In the genomic region with DNA sequence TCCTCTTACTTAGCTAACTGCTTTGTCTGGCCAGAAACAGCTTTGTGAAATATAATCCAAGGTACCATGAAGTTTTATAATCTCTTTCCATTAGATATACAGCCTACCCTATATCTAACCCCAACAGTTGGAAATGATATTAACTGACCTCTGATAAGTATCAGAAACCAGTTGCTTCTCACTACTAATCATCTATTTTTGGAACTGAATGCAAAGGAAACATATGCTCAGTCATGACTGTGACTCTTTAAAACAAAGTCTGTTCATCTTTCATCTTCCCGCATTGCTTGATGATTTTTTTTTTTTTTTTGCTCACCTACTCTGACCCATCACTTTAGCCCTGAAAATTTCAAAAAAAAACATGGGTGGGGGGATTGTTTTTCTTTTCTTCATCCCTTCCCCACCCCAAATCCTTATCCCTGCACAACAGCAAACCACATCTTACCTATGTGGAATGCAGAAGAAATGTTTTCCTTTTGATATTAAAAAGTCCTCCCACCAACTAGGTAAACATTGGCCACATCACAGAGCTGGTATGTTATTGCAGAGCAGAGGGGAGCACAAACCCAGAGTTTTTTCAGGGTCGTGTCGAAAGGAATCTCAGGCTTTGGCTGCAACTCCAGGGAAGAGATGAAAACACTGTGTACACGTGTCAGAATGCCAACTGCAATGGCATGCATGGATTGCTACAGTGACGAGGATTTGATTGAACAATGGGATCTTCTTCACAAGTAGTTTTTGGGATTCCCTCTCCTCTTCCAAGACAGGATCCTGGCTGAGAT, we compare ENCODE assay signal across 21 cellular contexts.
DNase-seq lines count a peak whose midpoint lies in the region; ATAC-seq, FAIRE-seq and TF ChIP-seq lines count a peak whose summit lies in the region.
"Had no signal": no experiment of that assay in that cellular context is flagged by ENCODE, and none has a peak within 500 bp of the region (broad histone marks: within the 10 kb centered on the region; RNA-seq: fewer than 3 reads in every experiment).

No MANE protein-coding gene starts in this region.

- peak; percentile 30 for DNase-seq in HT-29 (ENCODE audit: low spot score)
- DNase-seq in astrocyte (ENCODE audit: low read depth), result peak; percentile 77
- peak; percentile 71 for DNase-seq in iris pigment epithelial cell (ENCODE audit: low read depth)
- DNase-seq in activated CD4-positive, alpha-beta T cell treated with anti-CD3 and anti-CD28 coated beads, Interleukin-2, amount 50 U/mL, for 1 hour, result no peak
- no peak for DNase-seq in erythroblast (lab: John Stamatoyannopoulos, UW)
- no peak for DNase-seq in SK-N-DZ (ENCODE audit: low spot score)
- DNase-seq: activated CD4-positive, alpha-beta T cell treated with anti-CD3 and anti-CD28 coated beads for 48 hours; CD8-positive, alpha-beta memory T cell; endodermal cell; Karpas-422; NCI-H1417 treated with DMSO at 0.1 percent for 48 hours; nephron progenitor cell; SIG-M5; stimulated activated naive CD8-positive, alpha-beta T cell treated with anti-CD3 and anti-CD28 coated beads, Interleukin-15, Interleukin-2, amounts not matched to agents 100 U/mL and 50 U/mL, for 24 hours; upper lobe of right lung had no signal

- H3K4me3 ChIP-seq in ACC112 (ENCODE audit: low read depth, low read length), result no peak overlapping the region
- no peak overlapping the region for H3K4me3 ChIP-seq in astrocyte (ENCODE audit: insufficient read depth, low read depth, low read length)
- H3K4me3 ChIP-seq: upper lobe of right lung had no signal

- FAIRE-seq in astrocyte (lab: Jason Lieb, UNC), result no peak
- FAIRE-seq: GM12892 had no signal

- ATAC-seq in GM19455 (IDR thresholded peaks at IDR 0.05; ENCODE audit: unreplicated experiment), result no peak
- ATAC-seq: stimulated activated naive CD8-positive, alpha-beta T cell treated with anti-CD3 and anti-CD28 coated beads, Interleukin-15, Interleukin-2, amounts not matched to agents 100 U/mL and 50 U/mL, for 24 hours; upper lobe of right lung had no signal

- H2AFZ ChIP-seq in ACC112 (ENCODE audit: low read length, unreplicated experiment), result no peak overlapping the region
- H2AFZ ChIP-seq in astrocyte (ENCODE audit: low read depth, low read length), result no peak overlapping the region

- no peaks in the 10 kb centered on the region for H3K9me3 Mint-ChIP-seq in astrocyte (ENCODE audit: unreplicated experiment)
- H3K9me3 Mint-ChIP-seq: endodermal cell; memory B cell; T-helper 2 cell treated with Interferon-gamma antibody and Interleukin-4, amounts not matched to agents 5 μg/mL and 100 μg/mL, for 36 hours had no signal

- peaks cover 4% of the 10 kb centered on the region for H3K9me3 ChIP-seq in astrocyte (ENCODE audit: insufficient read depth, low read depth, low read length)
- H3K9me3 ChIP-seq: upper lobe of right lung had no signal

- no peaks in the 10 kb centered on the region for H4K20me1 ChIP-seq in astrocyte (ENCODE audit: insufficient read depth, low read length)

- no peak for TF ChIP-seq CTCF in astrocyte (IDR thresholded peaks at IDR 0.05; ENCODE audit: insufficient read depth, low read depth, low read length)

- H3K79me2 ChIP-seq in ACC112 (ENCODE audit: control insufficient read depth, insufficient read depth, low read length, unreplicated experiment) (no peaks in the 10 kb centered on the region), astrocyte (ENCODE audit: insufficient read depth, low read length) (no peaks in the 10 kb centered on the region)

- H3K36me3 ChIP-seq in ACC112 (ENCODE audit: insufficient read depth, low read length) (no peaks in the 10 kb centered on the region), astrocyte (ENCODE audit: insufficient read depth, low read length) (no peaks in the 10 kb centered on the region)
- H3K36me3 ChIP-seq: upper lobe of right lung had no signal

- H3K4me1 Mint-ChIP-seq in astrocyte (ENCODE audit: low read depth, unreplicated experiment), result peaks cover 21% of the 10 kb centered on the region
- H3K4me1 Mint-ChIP-seq: CD8-positive, alpha-beta memory T cell; endodermal cell had no signal

- H3K9ac ChIP-seq in astrocyte (ENCODE audit: low read length), result peak overlapping the region; percentile 65

- peak overlapping the region; percentile 63 for H3K4me2 ChIP-seq in astrocyte (ENCODE audit: low read length)

- H3K4me1 ChIP-seq in ACC112 (ENCODE audit: control insufficient read depth, insufficient read depth, low read length, unreplicated experiment) (peaks cover 25% of the 10 kb centered on the region), astrocyte (ENCODE audit: insufficient read depth, low read length) (peaks cover 36% of the 10 kb centered on the region)
- H3K4me1 ChIP-seq: upper lobe of right lung had no signal

- peak overlapping the region; percentile 50 for H3K27ac ChIP-seq in ACC112 (ENCODE audit: low read depth, low read length)
- H3K27ac ChIP-seq in astrocyte (ENCODE audit: low read depth, low read length), result peak overlapping the region; percentile 85
- H3K27ac ChIP-seq: upper lobe of right lung had no signal

- H3K27me3 ChIP-seq in ACC112 (ENCODE audit: insufficient read depth, low read length) (no peaks in the 10 kb centered on the region), astrocyte (ENCODE audit: insufficient read depth, low read length) (no peaks in the 10 kb centered on the region)
- H3K27me3 ChIP-seq: upper lobe of right lung had no signal

- no peak for TF ChIP-seq POLR2A in erythroblast (IDR thresholded peaks at IDR 0.05; ENCODE audit: low read length)

- no peaks in the 10 kb centered on the region for H3K27me3 Mint-ChIP-seq in astrocyte (ENCODE audit: low read depth, unreplicated experiment)

- H3K4me3 Mint-ChIP-seq in astrocyte (ENCODE audit: unreplicated experiment), result no peak overlapping the region
- H3K4me3 Mint-ChIP-seq: activated naive CD8-positive, alpha-beta T cell; CD8-positive, alpha-beta memory T cell; endodermal cell; memory B cell; nephron progenitor cell; T-helper 2 cell treated with Interferon-gamma antibody and Interleukin-4, amounts not matched to agents 5 μg/mL and 100 μg/mL, for 36 hours had no signal

- peak overlapping the region; percentile 38 for H3K27ac Mint-ChIP-seq in astrocyte (ENCODE audit: unreplicated experiment)
- H3K27ac Mint-ChIP-seq: activated naive CD8-positive, alpha-beta T cell; CD8-positive, alpha-beta memory T cell; endodermal cell; memory B cell; nephron progenitor cell; T-helper 2 cell treated with Interferon-gamma antibody and Interleukin-4, amounts not matched to agents 5 μg/mL and 100 μg/mL, for 36 hours had no signal

- H3K36me3 Mint-ChIP-seq in astrocyte (ENCODE audit: low read depth, unreplicated experiment), result no peaks in the 10 kb centered on the region
- H3K36me3 Mint-ChIP-seq: activated naive CD8-positive, alpha-beta T cell; CD8-positive, alpha-beta memory T cell; memory B cell had no signal

Comparison
In these comparisons a context has a peak if more than half of its experiments do, and no peak if none do; other contexts are left out.
1. DNase-seq: peak in HT-29 (single experiment), astrocyte (single experiment) and iris pigment epithelial cell (single experiment); none in activated CD4-positive, alpha-beta T cell treated with anti-CD3 and anti-CD28 coated beads, Interleukin-2, amount 50 U/mL, for 1 hour (single experiment), erythroblast (0 of 2) and SK-N-DZ (single experiment).